In genomic region chr3:195155842-195156241, GRCh38 we compare ENCODE assay signal across 1 cellular context.
TF ChIP-seq lines count a peak whose summit lies in the region.

No MANE protein-coding gene starts in this region.

TF ChIP-seq in SK-N-SH treated with all-trans-retinoic acid at 6 μM for 48 hours, 23 proteins besides CTCF, POLR2A, EP300 and RAD21:
- TF ChIP-seq TSHZ2 (CRISPR knock-in tag; IDR thresholded peaks at IDR 0.05): no peak
- TF ChIP-seq RARB (CRISPR knock-in tag; IDR thresholded peaks at IDR 0.05): no peak
- no peak for TF ChIP-seq ESRRG (CRISPR knock-in tag; IDR thresholded peaks at IDR 0.05)
- TF ChIP-seq SNAI2 (CRISPR knock-in tag; IDR thresholded peaks at IDR 0.05): no peak
- TF ChIP-seq OSR1 (CRISPR knock-in tag; IDR thresholded peaks at IDR 0.05): no peak
